In genomic region chr10:55212051-55212450, GRCh38 we compare ENCODE assay signal across 31 cellular contexts.
"Had no signal": no experiment of that assay in that cellular context is flagged by ENCODE, and none has a peak within 500 bp of the region (broad histone marks: within the 10 kb centered on the region; RNA-seq: fewer than 3 reads in every experiment).

No MANE protein-coding gene starts in this region.

- H3K27me3 ChIP-seq: adrenal gland, body of pancreas, cardiac muscle cell, colonic mucosa, esophagus muscularis mucosa, gastroesophageal sphincter, heart right ventricle, hepatocyte had no signal

- H2AFZ ChIP-seq: hepatocyte had no signal

- ATAC-seq: activated CD4-positive, alpha-beta T cell treated with anti-CD3 and anti-CD28 coated beads for 36 hours; activated CD8-positive, alpha-beta memory T cell treated with anti-CD3 and anti-CD28 coated beads, Interleukin-2, amount 10 ng/mL, durations not matched to agents 7 days and 5 days; activated CD8-positive, alpha-beta T cell treated with anti-CD3 and anti-CD28 coated beads, Interleukin-2, amount 10 ng/mL, durations not matched to agents 7 days and 5 days; activated naive CD8-positive, alpha-beta T cell treated with anti-CD3 and anti-CD28 coated beads, Interleukin-2, amount 50 U/mL, for 24 hours; body of pancreas; gastroesophageal sphincter; heart right ventricle had no signal

- H3K9me3 ChIP-seq: adrenal gland, body of pancreas, colonic mucosa, esophagus muscularis mucosa, gastroesophageal sphincter, heart right ventricle had no signal

- H3K27ac ChIP-seq: adrenal gland, body of pancreas, cardiac muscle cell, colonic mucosa, esophagus muscularis mucosa, gastroesophageal sphincter, heart right ventricle, hepatocyte had no signal

- H3K4me2 ChIP-seq: hepatocyte had no signal

- H3K4me1 ChIP-seq: adrenal gland, body of pancreas, colonic mucosa, esophagus muscularis mucosa, gastroesophageal sphincter, heart right ventricle had no signal

- H3K79me2 ChIP-seq: hepatocyte had no signal

- H3K36me3 ChIP-seq: adrenal gland, cardiac muscle cell, colonic mucosa, esophagus muscularis mucosa, gastroesophageal sphincter, heart right ventricle had no signal

- FAIRE-seq: endometrium, endothelial cell of umbilical vein had no signal

- H3K4me3 ChIP-seq: adrenal gland, body of pancreas, cardiac muscle cell, colonic mucosa, esophagus muscularis mucosa, gastroesophageal sphincter, heart right ventricle, hepatocyte had no signal

- DNase-seq: activated CD4-positive, alpha-beta memory T cell treated with anti-CD3 and anti-CD28 coated beads for 36 hours; activated CD4-positive, alpha-beta T cell treated with anti-CD3 and anti-CD28 coated beads for 36 hours; activated CD4-positive, alpha-beta T cell treated with anti-CD3 and anti-CD28 coated beads, Interleukin-2, amount 10 ng/mL, durations not matched to agents 24 days and 14 days; activated CD4-positive, CD25-positive, alpha-beta regulatory T cell; activated CD4-positive, CD25-positive, alpha-beta regulatory T cell treated with anti-CD3 and anti-CD28 coated beads, Interleukin-2, amount 50 U/mL, for 72 hours; activated CD8-positive, alpha-beta memory T cell treated with anti-CD3 and anti-CD28 coated beads, Interleukin-2, amount 10 ng/mL, durations not matched to agents 7 days and 5 days; activated CD8-positive, alpha-beta memory T cell treated with anti-CD3 and anti-CD28 coated beads, Interleukin-2, amount 50 U/mL, for 4 hours; activated CD8-positive, alpha-beta T cell treated with anti-CD3 and anti-CD28 coated beads, Interleukin-2, amount 10 ng/mL, durations not matched to agents 7 days and 5 days; activated effector memory CD4-positive, alpha-beta T cell treated with anti-CD3 and anti-CD28 coated beads, Interleukin-2, amount 50 U/mL, for 16 hours; activated naive CD4-positive, alpha-beta T cell treated with anti-CD3 and anti-CD28 coated beads for 36 hours; activated naive CD8-positive, alpha-beta T cell treated with anti-CD3 and anti-CD28 coated beads for 36 hours; activated naive CD8-positive, alpha-beta T cell treated with anti-CD3 and anti-CD28 coated beads, Interleukin-2, amount 50 U/mL, for 24 hours; activated T-cell treated with anti-CD3 and anti-CD28 coated beads, Interleukin-2, amount 50 U/mL, for 1 hour; activated T-cell treated with anti-CD3 and anti-CD28 coated beads, Interleukin-2, amount 50 U/mL, for 48 hours; adrenal gland; amygdala; aorta; body of pancreas; central memory CD4-positive, alpha-beta T cell; cerebellar nuclear complex; colonic mucosa; effector CD8-positive, alpha-beta T cell; foreskin melanocyte; heart right ventricle; T-helper 2 cell had no signal
